In genomic region chr2:212124597-212124996, GRCh38 we compare ENCODE assay signal across 19 cellular contexts.
A peak's percentile ranks its signal among the peaks of the same experiment; 100 is the strongest.
DNase-seq lines count a peak whose midpoint lies in the region; ATAC-seq and TF ChIP-seq lines count a peak whose summit lies in the region.
"Had no signal": no experiment of that assay in that cellular context is flagged by ENCODE, and none has a peak within 500 bp of the region (broad histone marks: within the 10 kb centered on the region; RNA-seq: fewer than 3 reads in every experiment).

No MANE protein-coding gene starts in this region.

- H3K4me1 ChIP-seq in lung (ENCODE audit: control insufficient read depth in 2 of 2, insufficient read depth in 2 of 2, low read length in 2 of 2) (no peaks in the 10 kb centered on the region), tibial nerve (no peaks in the 10 kb centered on the region)
- H3K4me1 ChIP-seq: BLaER1 treated with 17β-estradiol and CSF1 and Interleukin-3, amounts not matched to agents 10 nM and 100 nM; SJCRH30; tibial artery had no signal

- H3K27me3 ChIP-seq in lung (ENCODE audit: control insufficient read depth, insufficient read depth), result no peaks in the 10 kb centered on the region
- no peaks in the 10 kb centered on the region for H3K27me3 ChIP-seq in tibial nerve
- H3K27me3 ChIP-seq: BLaER1 treated with 17β-estradiol and CSF1 and Interleukin-3, amounts not matched to agents 10 nM and 100 nM; brain microvascular endothelial cell; SJCRH30; tibial artery had no signal

- WGBS in lung, 2 donors, result 50 to 60% methylated on average over 10 of the region's 10 CpGs
- 83 to 85% methylated on average over 10 of the region's 10 CpGs for WGBS in tibial nerve, 2 donors

- H3K27ac ChIP-seq in lung (ENCODE audit: low read depth in 1 of 2, low read length in 1 of 2) (no peak overlapping the region), tibial nerve (no peak overlapping the region)
- H3K27ac ChIP-seq: BLaER1 treated with 17β-estradiol and CSF1 and Interleukin-3, amounts not matched to agents 10 nM and 100 nM; brain microvascular endothelial cell; SJCRH30; tibial artery had no signal

- TF ChIP-seq POLR2A in tibial nerve (IDR thresholded peaks at IDR 0.05), result no peak

- no peak for TF ChIP-seq EP300 in tibial nerve (IDR thresholded peaks at IDR 0.05)

- ATAC-seq in lung (ENCODE audit: insufficient read depth, low FRiP score) (peak; percentile 62), GM18511 (IDR thresholded peaks at IDR 0.05; ENCODE audit: unreplicated experiment) (no peak)
- ATAC-seq: effector memory CD8-positive, alpha-beta T cell had no signal

- H3K9me3 ChIP-seq in lung (ENCODE audit: control insufficient read depth in 2 of 2, insufficient read depth in 1 of 2, low read length in 1 of 2), result no peaks in the 10 kb centered on the region
- no peaks in the 10 kb centered on the region for H3K9me3 ChIP-seq in tibial nerve
- H3K9me3 ChIP-seq: BLaER1 treated with 17β-estradiol and CSF1 and Interleukin-3, amounts not matched to agents 10 nM and 100 nM; SJCRH30; tibial artery had no signal

- DNase-seq in DMS53 treated with DMSO at 0.1 percent for 48 hours (lab: John Stamatoyannopoulos, UW; ENCODE audit: unreplicated experiment) (peak; percentile 56), NCI-H226 (peak; percentile 59), choroid plexus epithelial cell (ENCODE audit: low read depth) (peak; percentile 37), lung (ENCODE audit: low spot score) (no peak), SIG-M5 treated with dmso at 0.1 percent for 504 hours (lab: John Stamatoyannopoulos, UW; ENCODE audit: unreplicated experiment) (no peak), tibial nerve (ENCODE audit: low spot score in 2 of 2) (no peak), ureter (ENCODE audit: low spot score) (no peak)
- DNase-seq: activated CD8-positive, alpha-beta memory T cell treated with anti-CD3 and anti-CD28 coated beads for 24 hours; activated gamma-delta T cell treated with Interleukin-2 at 50 U/mL for 16 hours; brain microvascular endothelial cell; effector memory CD8-positive, alpha-beta T cell; naive B cell; NCI-H1436 treated with DMSO at 0.1 percent for 48 hours; NCI-H82; SJCRH30; stimulated activated CD4-positive, alpha-beta T cell treated with anti-CD3 and anti-CD28 coated beads, Interleukin-4, amount 100 ng/mL, for 1 hour; tibial artery had no signal

- H3K36me3 ChIP-seq in lung (ENCODE audit: control insufficient read depth in 2 of 2, insufficient read depth in 2 of 2, low read length in 2 of 2) (no peaks in the 10 kb centered on the region), tibial nerve (no peaks in the 10 kb centered on the region)
- H3K36me3 ChIP-seq: BLaER1 treated with 17β-estradiol and CSF1 and Interleukin-3, amounts not matched to agents 10 nM and 100 nM; brain microvascular endothelial cell; SJCRH30; tibial artery had no signal

- TF ChIP-seq CTCF in choroid plexus epithelial cell (conservative IDR thresholded peaks at IDR 0.05; ENCODE audit: low read depth, low read length) (no peak), lung (IDR thresholded peaks at IDR 0.05; ENCODE audit: control extremely low read depth, extremely low read depth) (no peak), tibial nerve (IDR thresholded peaks at IDR 0.05) (no peak)

- H3K4me3 ChIP-seq in choroid plexus epithelial cell (ENCODE audit: low read depth, low read length) (no peak overlapping the region), lung (no peak overlapping the region), tibial nerve (no peak overlapping the region)
- H3K4me3 ChIP-seq: BLaER1 treated with 17β-estradiol and CSF1 and Interleukin-3, amounts not matched to agents 10 nM and 100 nM; SJCRH30; tibial artery had no signal

Comparison
In these comparisons a context has a peak if more than half of its experiments do, and no peak if none do; other contexts are left out.
1. DNase-seq: peak in DMS53 treated with DMSO at 0.1 percent for 48 hours (single experiment), NCI-H226 (single experiment) and choroid plexus epithelial cell (single experiment); none in lung (single experiment), SIG-M5 treated with dmso at 0.1 percent for 504 hours (single experiment), tibial nerve (0 of 2) and ureter (single experiment).